In the genomic region with DNA sequence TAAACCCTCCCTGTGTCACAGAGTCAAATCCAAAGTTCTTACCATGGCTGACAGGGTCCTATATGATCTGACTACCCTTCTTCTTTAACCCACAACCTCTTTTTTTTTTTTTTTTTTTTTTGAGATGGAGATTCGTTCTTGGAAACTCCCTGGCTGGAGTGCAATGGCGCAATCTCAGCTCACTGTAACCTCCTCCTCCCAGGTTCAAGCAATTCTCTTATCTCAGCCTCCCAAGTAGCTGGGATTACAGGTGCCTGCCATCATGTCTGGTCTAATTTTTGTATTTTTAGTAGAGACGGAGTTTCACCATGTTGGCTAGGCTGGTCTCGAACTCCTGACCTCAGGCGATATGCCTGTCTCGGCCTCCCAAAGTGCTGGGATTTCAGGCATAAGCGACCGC, we compare ENCODE assay signal across 4 cellular contexts. TPM values are rescaled to one million over a fixed set of nuclear protein-coding genes. Genes with fewer than 3 reads are reported as not detected.
"Had no signal": no experiment of that assay in that cellular context is flagged by ENCODE, and none has a peak within 500 bp of the region (broad histone marks: within the 10 kb centered on the region; RNA-seq: fewer than 3 reads in every experiment).

No MANE protein-coding gene starts in this region.

RNA-seq across cellular contexts. Expression of a gene that starts 2.6 kb away (rescaled TPM):
- total RNA-seq: body of pancreas, left colon, myocyte, sigmoid colon had no signal
